Comparison of ENCODE assay signal across 18 cellular contexts in the genomic region with DNA sequence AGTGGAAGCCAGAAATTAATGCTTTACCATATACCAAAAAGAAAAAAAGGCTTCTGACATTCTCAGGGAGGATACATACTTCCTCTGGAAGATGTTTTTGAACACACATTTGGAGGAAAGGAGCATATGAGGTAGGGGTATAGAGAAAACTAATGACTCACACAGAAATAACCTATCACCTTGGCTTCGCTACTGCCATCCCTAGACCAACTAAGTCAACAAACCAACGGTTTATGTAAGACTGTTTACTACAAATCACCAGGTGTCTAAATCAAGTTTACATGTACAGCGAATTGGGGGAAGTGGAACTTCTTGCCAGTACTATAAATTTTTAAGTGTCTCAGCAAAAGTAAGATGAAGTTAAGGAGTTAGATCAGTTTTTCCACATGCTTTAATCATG.
DNase-seq lines count a peak whose midpoint lies in the region; ATAC-seq, FAIRE-seq and TF ChIP-seq lines count a peak whose summit lies in the region.
"Had no signal": no experiment of that assay in that cellular context is flagged by ENCODE, and none has a peak within 500 bp of the region (broad histone marks: within the 10 kb centered on the region; RNA-seq: fewer than 3 reads in every experiment).

No MANE protein-coding gene starts in this region.

- peaks cover 26% of the 10 kb centered on the region for H3K36me3 Mint-ChIP-seq in activated CD4-positive, alpha-beta T cell treated with anti-CD3 and anti-CD28 coated beads for 36 hours (ENCODE audit: low read depth)
- H3K36me3 Mint-ChIP-seq in progenitor cell of endocrine pancreas (ENCODE audit: insufficient read depth): peaks cover 23% of the 10 kb centered on the region
- peaks cover 0 to 92% (median 19%) of the 10 kb centered on the region in 3 donors for H3K36me3 Mint-ChIP-seq in naive thymus-derived CD8-positive, alpha-beta T cell

- H3K27ac Mint-ChIP-seq in activated CD4-positive, alpha-beta T cell treated with anti-CD3 and anti-CD28 coated beads for 36 hours: peak overlapping the region; percentile 40
- H3K27ac Mint-ChIP-seq in progenitor cell of endocrine pancreas: peak overlapping the region; percentile 18
- peak overlapping the region in 2 of 10 donors; percentile 4 to 46 for H3K27ac Mint-ChIP-seq in naive thymus-derived CD8-positive, alpha-beta T cell

- POLR2A ChIA-PET in activated CD4-positive, alpha-beta T cell treated with anti-CD3 and anti-CD28 coated beads for 36 hours (lab: Charles Lee): no interaction called here
- POLR2A ChIA-PET in naive thymus-derived CD8-positive, alpha-beta T cell (lab: Charles Lee): no interaction called here

- H3K4me1 ChIP-seq in ascending aorta: no peaks in the 10 kb centered on the region
- H3K4me1 ChIP-seq: BLaER1 had no signal

- no peak for DNase-seq in activated CD4-positive, alpha-beta T cell treated with anti-CD3 and anti-CD28 coated beads for 36 hours
- DNase-seq in activated CD4-positive, alpha-beta T cell treated with anti-CD3 and anti-CD28 coated beads, Interleukin-2, amount 50 U/mL, for 4 hours: no peak
- DNase-seq in GM12892 (ENCODE audit: insufficient read length) (no peak), ascending aorta (ENCODE audit: low spot score in 2 of 2) (no peak), progenitor cell of endocrine pancreas (ENCODE audit: low spot score, unreplicated experiment) (no peak)
- DNase-seq in naive thymus-derived CD8-positive, alpha-beta T cell: no peak
- DNase-seq: CD8-positive, alpha-beta memory T cell; DND-41; Kasumi-1; NCI-H1417; NCI-H187 treated with DMSO at 0.1 percent for 48 hours; NCI-H69 had no signal

- H3K4me1 Mint-ChIP-seq in activated CD4-positive, alpha-beta T cell treated with anti-CD3 and anti-CD28 coated beads for 36 hours: peaks cover 8% of the 10 kb centered on the region
- H3K4me1 Mint-ChIP-seq in progenitor cell of endocrine pancreas (ENCODE audit: low read depth): no peaks in the 10 kb centered on the region
- H3K4me1 Mint-ChIP-seq in naive thymus-derived CD8-positive, alpha-beta T cell: no peaks in the 10 kb centered on the region
- H3K4me1 Mint-ChIP-seq: CD8-positive, alpha-beta memory T cell had no signal

- no peak for ATAC-seq in activated CD4-positive, alpha-beta T cell treated with anti-CD3 and anti-CD28 coated beads for 36 hours
- ATAC-seq in HG03039 (IDR thresholded peaks at IDR 0.05; ENCODE audit: unreplicated experiment) (no peak), HG02678 (IDR thresholded peaks at IDR 0.05; ENCODE audit: unreplicated experiment) (no peak)
- ATAC-seq in naive thymus-derived CD8-positive, alpha-beta T cell: no peak

- no peaks in the 10 kb centered on the region for H3K9me3 ChIP-seq in ascending aorta
- H3K9me3 ChIP-seq: BLaER1, HAP-1 had no signal

- peak; percentile 86 for FAIRE-seq in GM12892 (lab: Jason Lieb, UNC)

- no peaks in the 10 kb centered on the region for H3K27me3 Mint-ChIP-seq in activated CD4-positive, alpha-beta T cell treated with anti-CD3 and anti-CD28 coated beads for 36 hours
- no peaks in the 10 kb centered on the region for H3K27me3 Mint-ChIP-seq in progenitor cell of endocrine pancreas
- H3K27me3 Mint-ChIP-seq in naive thymus-derived CD8-positive, alpha-beta T cell: no peaks in the 10 kb centered on the region
- H3K27me3 Mint-ChIP-seq: CD8-positive, alpha-beta memory T cell; IgD-negative memory B cell had no signal

- peak overlapping the region; percentile 27 to 30 for H3K27ac ChIP-seq in ascending aorta
- H3K27ac ChIP-seq: 22Rv1, BLaER1 had no signal

- H3K9me3 Mint-ChIP-seq in activated CD4-positive, alpha-beta T cell treated with anti-CD3 and anti-CD28 coated beads for 36 hours (ENCODE audit: low read depth): no peaks in the 10 kb centered on the region
- no peaks in the 10 kb centered on the region for H3K9me3 Mint-ChIP-seq in progenitor cell of endocrine pancreas (ENCODE audit: low read depth)
- H3K9me3 Mint-ChIP-seq in naive thymus-derived CD8-positive, alpha-beta T cell: no peaks in the 10 kb centered on the region
- H3K9me3 Mint-ChIP-seq: CD8-positive, alpha-beta memory T cell; IgD-negative memory B cell had no signal

- no peak for TF ChIP-seq CTCF in ascending aorta (IDR thresholded peaks at IDR 0.05)
- no peak for TF ChIP-seq CTCF in progenitor cell of endocrine pancreas (IDR thresholded peaks at IDR 0.05; ENCODE audit: unreplicated experiment)

- H3K27me3 ChIP-seq in ascending aorta: no peaks in the 10 kb centered on the region
- H3K27me3 ChIP-seq: BLaER1 had no signal

- H3K36me3 ChIP-seq in ascending aorta: peaks cover 61 to 72% of the 10 kb centered on the region in 2 donors

- intact Hi-C loops in activated CD4-positive, alpha-beta T cell treated with anti-CD3 and anti-CD28 coated beads for 36 hours (cut with DNase I, micrococcal nuclease): no loop called here
- intact Hi-C loops in ascending aorta (cut with DNase I): no loop called here

- CTCF ChIA-PET in activated CD4-positive, alpha-beta T cell treated with anti-CD3 and anti-CD28 coated beads for 36 hours (lab: Charles Lee): interaction anchor here (1.0 kb wide), 1 partner anchor 10 kb away, joined by 3 read pairs; no protein-coding TSS in a partner anchor

- no peak overlapping the region for H3K4me3 ChIP-seq in ascending aorta
- H3K4me3 ChIP-seq: BLaER1, HAP-1 had no signal

- TF ChIP-seq POLR2A in GM12892 (IDR thresholded peaks at IDR 0.05; ENCODE audit: low read depth, low read length): no peak

- no peak overlapping the region for H3K4me3 Mint-ChIP-seq in activated CD4-positive, alpha-beta T cell treated with anti-CD3 and anti-CD28 coated beads for 36 hours
- no peak overlapping the region for H3K4me3 Mint-ChIP-seq in progenitor cell of endocrine pancreas (ENCODE audit: low read depth)
- H3K4me3 Mint-ChIP-seq in naive thymus-derived CD8-positive, alpha-beta T cell: no peak overlapping the region
- H3K4me3 Mint-ChIP-seq: CD8-positive, alpha-beta memory T cell; IgD-negative memory B cell had no signal
